1 cellular context compared by ENCODE assay signal in the genomic region with DNA sequence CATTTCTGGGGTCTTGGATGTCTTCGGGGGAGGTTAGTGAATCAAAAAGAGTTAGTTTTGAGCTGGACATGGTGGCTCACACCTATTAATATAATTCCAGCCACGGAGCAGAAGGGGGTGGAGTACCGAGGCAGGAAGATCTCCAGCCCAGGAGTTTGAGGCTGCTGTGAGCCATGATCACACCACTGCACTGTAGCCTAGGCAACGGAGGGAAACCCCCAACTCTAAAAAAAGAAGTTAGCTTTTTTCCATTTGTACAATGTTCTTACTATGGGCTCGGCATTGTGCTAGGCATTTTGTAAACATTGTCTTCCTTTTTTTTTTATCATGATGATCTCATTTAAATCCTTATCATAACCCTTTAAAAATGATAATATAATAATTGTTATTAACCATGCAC.
A peak's percentile ranks its signal among the peaks of the same experiment; 100 is the strongest.
TF ChIP-seq lines count a peak whose summit lies in the region.

No MANE protein-coding gene starts in this region.

TF ChIP-seq in GM12878, 131 proteins besides CTCF, POLR2A, EP300 and RAD21 (continued from another document and continues in another):
- TF ChIP-seq, protein P1, sequence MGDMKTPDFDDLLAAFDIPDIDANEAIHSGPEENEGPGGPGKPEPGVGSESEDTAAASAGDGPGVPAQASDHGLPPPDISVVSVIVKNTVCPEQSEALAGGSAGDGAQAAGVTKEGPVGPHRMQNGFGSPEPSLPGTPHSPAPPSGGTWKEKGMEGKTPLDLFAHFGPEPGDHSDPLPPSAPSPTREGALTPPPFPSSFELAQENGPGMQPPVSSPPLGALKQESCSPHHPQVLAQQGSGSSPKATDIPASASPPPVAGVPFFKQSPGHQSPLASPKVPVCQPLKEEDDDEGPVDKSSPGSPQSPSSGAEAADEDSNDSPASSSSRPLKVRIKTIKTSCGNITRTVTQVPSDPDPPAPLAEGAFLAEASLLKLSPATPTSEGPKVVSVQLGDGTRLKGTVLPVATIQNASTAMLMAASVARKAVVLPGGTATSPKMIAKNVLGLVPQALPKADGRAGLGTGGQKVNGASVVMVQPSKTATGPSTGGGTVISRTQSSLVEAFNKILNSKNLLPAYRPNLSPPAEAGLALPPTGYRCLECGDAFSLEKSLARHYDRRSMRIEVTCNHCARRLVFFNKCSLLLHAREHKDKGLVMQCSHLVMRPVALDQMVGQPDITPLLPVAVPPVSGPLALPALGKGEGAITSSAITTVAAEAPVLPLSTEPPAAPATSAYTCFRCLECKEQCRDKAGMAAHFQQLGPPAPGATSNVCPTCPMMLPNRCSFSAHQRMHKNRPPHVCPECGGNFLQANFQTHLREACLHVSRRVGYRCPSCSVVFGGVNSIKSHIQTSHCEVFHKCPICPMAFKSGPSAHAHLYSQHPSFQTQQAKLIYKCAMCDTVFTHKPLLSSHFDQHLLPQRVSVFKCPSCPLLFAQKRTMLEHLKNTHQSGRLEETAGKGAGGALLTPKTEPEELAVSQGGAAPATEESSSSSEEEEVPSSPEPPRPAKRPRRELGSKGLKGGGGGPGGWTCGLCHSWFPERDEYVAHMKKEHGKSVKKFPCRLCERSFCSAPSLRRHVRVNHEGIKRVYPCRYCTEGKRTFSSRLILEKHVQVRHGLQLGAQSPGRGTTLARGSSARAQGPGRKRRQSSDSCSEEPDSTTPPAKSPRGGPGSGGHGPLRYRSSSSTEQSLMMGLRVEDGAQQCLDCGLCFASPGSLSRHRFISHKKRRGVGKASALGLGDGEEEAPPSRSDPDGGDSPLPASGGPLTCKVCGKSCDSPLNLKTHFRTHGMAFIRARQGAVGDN (IDR thresholded peaks at IDR 0.05) = no peak
- no peak for TF ChIP-seq WRNIP1 (IDR thresholded peaks at IDR 0.05; ENCODE audit: borderline replicate concordance, low read depth, low read length)
- TF ChIP-seq IKZF2 (IDR thresholded peaks at IDR 0.05) = 0 out of 4 replicates have a peak, but pooled peaks have one; percentile 23 to 55
- TF ChIP-seq BHLHE40 (IDR thresholded peaks at IDR 0.05; ENCODE audit: borderline replicate concordance in 1 of 2, low read depth in 2 of 2, low read length in 1 of 2) = no peak
- no peak for TF ChIP-seq CHD2 (IDR thresholded peaks at IDR 0.05; ENCODE audit: borderline replicate concordance, low read depth, low read length)
- TF ChIP-seq KDM1A (IDR thresholded peaks at IDR 0.05; ENCODE audit: borderline replicate concordance) = no peak
- TF ChIP-seq NBN (IDR thresholded peaks at IDR 0.05) = no peak
- TF ChIP-seq MTA2 (IDR thresholded peaks at IDR 0.05; ENCODE audit: low read depth) = no peak
- no peak for TF ChIP-seq MYB (IDR thresholded peaks at IDR 0.05; ENCODE audit: borderline replicate concordance, low read depth, low read length)
- TF ChIP-seq, protein P2, sequence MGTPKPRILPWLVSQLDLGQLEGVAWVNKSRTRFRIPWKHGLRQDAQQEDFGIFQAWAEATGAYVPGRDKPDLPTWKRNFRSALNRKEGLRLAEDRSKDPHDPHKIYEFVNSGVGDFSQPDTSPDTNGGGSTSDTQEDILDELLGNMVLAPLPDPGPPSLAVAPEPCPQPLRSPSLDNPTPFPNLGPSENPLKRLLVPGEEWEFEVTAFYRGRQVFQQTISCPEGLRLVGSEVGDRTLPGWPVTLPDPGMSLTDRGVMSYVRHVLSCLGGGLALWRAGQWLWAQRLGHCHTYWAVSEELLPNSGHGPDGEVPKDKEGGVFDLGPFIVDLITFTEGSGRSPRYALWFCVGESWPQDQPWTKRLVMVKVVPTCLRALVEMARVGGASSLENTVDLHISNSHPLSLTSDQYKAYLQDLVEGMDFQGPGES (IDR thresholded peaks at IDR 0.05) = no peak
- TF ChIP-seq CHD4 (IDR thresholded peaks at IDR 0.05) = no peak
- TF ChIP-seq, protein P3, sequence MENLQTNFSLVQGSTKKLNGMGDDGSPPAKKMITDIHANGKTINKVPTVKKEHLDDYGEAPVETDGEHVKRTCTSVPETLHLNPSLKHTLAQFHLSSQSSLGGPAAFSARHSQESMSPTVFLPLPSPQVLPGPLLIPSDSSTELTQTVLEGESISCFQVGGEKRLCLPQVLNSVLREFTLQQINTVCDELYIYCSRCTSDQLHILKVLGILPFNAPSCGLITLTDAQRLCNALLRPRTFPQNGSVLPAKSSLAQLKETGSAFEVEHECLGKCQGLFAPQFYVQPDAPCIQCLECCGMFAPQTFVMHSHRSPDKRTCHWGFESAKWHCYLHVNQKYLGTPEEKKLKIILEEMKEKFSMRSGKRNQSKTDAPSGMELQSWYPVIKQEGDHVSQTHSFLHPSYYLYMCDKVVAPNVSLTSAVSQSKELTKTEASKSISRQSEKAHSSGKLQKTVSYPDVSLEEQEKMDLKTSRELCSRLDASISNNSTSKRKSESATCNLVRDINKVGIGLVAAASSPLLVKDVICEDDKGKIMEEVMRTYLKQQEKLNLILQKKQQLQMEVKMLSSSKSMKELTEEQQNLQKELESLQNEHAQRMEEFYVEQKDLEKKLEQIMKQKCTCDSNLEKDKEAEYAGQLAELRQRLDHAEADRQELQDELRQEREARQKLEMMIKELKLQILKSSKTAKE (IDR thresholded peaks at IDR 0.05; ENCODE audit: low read depth, poor library complexity, severe bottlenecking) = no peak
- no peak for TF ChIP-seq TBL1XR1 (IDR thresholded peaks at IDR 0.05; ENCODE audit: low read depth, low read length)
- TF ChIP-seq GATAD2B (conservative IDR thresholded peaks at IDR 0.05; ENCODE audit: low read depth) = 0 out of 2 replicates have a peak, but pooled peaks have one; percentile 24
- TF ChIP-seq, protein P4, sequence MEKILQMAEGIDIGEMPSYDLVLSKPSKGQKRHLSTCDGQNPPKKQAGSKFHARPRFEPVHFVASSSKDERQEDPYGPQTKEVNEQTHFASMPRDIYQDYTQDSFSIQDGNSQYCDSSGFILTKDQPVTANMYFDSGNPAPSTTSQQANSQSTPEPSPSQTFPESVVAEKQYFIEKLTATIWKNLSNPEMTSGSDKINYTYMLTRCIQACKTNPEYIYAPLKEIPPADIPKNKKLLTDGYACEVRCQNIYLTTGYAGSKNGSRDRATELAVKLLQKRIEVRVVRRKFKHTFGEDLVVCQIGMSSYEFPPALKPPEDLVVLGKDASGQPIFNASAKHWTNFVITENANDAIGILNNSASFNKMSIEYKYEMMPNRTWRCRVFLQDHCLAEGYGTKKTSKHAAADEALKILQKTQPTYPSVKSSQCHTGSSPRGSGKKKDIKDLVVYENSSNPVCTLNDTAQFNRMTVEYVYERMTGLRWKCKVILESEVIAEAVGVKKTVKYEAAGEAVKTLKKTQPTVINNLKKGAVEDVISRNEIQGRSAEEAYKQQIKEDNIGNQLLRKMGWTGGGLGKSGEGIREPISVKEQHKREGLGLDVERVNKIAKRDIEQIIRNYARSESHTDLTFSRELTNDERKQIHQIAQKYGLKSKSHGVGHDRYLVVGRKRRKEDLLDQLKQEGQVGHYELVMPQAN (conservative IDR thresholded peaks at IDR 0.05) = no peak
- TF ChIP-seq YY1 (IDR thresholded peaks at IDR 0.05; ENCODE audit: low read depth, low read length) = no peak
- no peak for TF ChIP-seq POLR2AphosphoS5 (IDR thresholded peaks at IDR 0.05; ENCODE audit: low read length)
- no peak for TF ChIP-seq CEBPB (IDR thresholded peaks at IDR 0.05; ENCODE audit: borderline replicate concordance in 1 of 2, low read depth in 2 of 2, low read length in 2 of 2)
- TF ChIP-seq GABPA (IDR thresholded peaks at IDR 0.05; ENCODE audit: low read depth) = no peak
- TF ChIP-seq, protein P5, sequence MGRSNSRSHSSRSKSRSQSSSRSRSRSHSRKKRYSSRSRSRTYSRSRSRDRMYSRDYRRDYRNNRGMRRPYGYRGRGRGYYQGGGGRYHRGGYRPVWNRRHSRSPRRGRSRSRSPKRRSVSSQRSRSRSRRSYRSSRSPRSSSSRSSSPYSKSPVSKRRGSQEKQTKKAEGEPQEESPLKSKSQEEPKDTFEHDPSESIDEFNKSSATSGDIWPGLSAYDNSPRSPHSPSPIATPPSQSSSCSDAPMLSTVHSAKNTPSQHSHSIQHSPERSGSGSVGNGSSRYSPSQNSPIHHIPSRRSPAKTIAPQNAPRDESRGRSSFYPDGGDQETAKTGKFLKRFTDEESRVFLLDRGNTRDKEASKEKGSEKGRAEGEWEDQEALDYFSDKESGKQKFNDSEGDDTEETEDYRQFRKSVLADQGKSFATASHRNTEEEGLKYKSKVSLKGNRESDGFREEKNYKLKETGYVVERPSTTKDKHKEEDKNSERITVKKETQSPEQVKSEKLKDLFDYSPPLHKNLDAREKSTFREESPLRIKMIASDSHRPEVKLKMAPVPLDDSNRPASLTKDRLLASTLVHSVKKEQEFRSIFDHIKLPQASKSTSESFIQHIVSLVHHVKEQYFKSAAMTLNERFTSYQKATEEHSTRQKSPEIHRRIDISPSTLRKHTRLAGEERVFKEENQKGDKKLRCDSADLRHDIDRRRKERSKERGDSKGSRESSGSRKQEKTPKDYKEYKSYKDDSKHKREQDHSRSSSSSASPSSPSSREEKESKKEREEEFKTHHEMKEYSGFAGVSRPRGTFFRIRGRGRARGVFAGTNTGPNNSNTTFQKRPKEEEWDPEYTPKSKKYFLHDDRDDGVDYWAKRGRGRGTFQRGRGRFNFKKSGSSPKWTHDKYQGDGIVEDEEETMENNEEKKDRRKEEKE (IDR thresholded peaks at IDR 0.05) = no peak
- TF ChIP-seq TCF7 (IDR thresholded peaks at IDR 0.05; ENCODE audit: borderline replicate concordance) = no peak
- TF ChIP-seq, protein P6, sequence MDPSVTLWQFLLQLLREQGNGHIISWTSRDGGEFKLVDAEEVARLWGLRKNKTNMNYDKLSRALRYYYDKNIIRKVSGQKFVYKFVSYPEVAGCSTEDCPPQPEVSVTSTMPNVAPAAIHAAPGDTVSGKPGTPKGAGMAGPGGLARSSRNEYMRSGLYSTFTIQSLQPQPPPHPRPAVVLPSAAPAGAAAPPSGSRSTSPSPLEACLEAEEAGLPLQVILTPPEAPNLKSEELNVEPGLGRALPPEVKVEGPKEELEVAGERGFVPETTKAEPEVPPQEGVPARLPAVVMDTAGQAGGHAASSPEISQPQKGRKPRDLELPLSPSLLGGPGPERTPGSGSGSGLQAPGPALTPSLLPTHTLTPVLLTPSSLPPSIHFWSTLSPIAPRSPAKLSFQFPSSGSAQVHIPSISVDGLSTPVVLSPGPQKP (IDR thresholded peaks at IDR 0.05; ENCODE audit: low read depth, low read length) = no peak
- TF ChIP-seq ZBED1 (IDR thresholded peaks at IDR 0.05; ENCODE audit: borderline replicate concordance) = no peak
- TF ChIP-seq, protein P7, sequence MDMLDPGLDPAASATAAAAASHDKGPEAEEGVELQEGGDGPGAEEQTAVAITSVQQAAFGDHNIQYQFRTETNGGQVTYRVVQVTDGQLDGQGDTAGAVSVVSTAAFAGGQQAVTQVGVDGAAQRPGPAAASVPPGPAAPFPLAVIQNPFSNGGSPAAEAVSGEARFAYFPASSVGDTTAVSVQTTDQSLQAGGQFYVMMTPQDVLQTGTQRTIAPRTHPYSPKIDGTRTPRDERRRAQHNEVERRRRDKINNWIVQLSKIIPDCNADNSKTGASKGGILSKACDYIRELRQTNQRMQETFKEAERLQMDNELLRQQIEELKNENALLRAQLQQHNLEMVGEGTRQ (IDR thresholded peaks at IDR 0.05; ENCODE audit: borderline replicate concordance, low read depth, low read length) = no peak
- no peak for TF ChIP-seq MTA3 (IDR thresholded peaks at IDR 0.05; ENCODE audit: borderline replicate concordance, low read length)
- TF ChIP-seq, protein P8, sequence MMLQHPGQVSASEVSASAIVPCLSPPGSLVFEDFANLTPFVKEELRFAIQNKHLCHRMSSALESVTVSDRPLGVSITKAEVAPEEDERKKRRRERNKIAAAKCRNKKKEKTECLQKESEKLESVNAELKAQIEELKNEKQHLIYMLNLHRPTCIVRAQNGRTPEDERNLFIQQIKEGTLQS (IDR thresholded peaks at IDR 0.05; ENCODE audit: borderline replicate concordance, extremely low read depth, low read depth, low read length) = no peak
- TF ChIP-seq, protein P9, sequence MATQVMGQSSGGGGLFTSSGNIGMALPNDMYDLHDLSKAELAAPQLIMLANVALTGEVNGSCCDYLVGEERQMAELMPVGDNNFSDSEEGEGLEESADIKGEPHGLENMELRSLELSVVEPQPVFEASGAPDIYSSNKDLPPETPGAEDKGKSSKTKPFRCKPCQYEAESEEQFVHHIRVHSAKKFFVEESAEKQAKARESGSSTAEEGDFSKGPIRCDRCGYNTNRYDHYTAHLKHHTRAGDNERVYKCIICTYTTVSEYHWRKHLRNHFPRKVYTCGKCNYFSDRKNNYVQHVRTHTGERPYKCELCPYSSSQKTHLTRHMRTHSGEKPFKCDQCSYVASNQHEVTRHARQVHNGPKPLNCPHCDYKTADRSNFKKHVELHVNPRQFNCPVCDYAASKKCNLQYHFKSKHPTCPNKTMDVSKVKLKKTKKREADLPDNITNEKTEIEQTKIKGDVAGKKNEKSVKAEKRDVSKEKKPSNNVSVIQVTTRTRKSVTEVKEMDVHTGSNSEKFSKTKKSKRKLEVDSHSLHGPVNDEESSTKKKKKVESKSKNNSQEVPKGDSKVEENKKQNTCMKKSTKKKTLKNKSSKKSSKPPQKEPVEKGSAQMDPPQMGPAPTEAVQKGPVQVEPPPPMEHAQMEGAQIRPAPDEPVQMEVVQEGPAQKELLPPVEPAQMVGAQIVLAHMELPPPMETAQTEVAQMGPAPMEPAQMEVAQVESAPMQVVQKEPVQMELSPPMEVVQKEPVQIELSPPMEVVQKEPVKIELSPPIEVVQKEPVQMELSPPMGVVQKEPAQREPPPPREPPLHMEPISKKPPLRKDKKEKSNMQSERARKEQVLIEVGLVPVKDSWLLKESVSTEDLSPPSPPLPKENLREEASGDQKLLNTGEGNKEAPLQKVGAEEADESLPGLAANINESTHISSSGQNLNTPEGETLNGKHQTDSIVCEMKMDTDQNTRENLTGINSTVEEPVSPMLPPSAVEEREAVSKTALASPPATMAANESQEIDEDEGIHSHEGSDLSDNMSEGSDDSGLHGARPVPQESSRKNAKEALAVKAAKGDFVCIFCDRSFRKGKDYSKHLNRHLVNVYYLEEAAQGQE (IDR thresholded peaks at IDR 0.05; ENCODE audit: low read depth, low read length) = no peak
- TF ChIP-seq LARP7 (IDR thresholded peaks at IDR 0.05) = no peak
- no peak for TF ChIP-seq YBX1 (IDR thresholded peaks at IDR 0.05)
- no peak for TF ChIP-seq JUND (IDR thresholded peaks at IDR 0.05; ENCODE audit: low read depth, low read length)
- TF ChIP-seq HDAC2 (IDR thresholded peaks at IDR 0.05) = no peak
- TF ChIP-seq PAX5 (IDR thresholded peaks at IDR 0.05; ENCODE audit: borderline replicate concordance, low read depth, low read length) = no peak
- TF ChIP-seq RELA (IDR thresholded peaks at IDR 0.05; ENCODE audit: borderline replicate concordance, partially characterized antibody) = no peak
- TF ChIP-seq RAD51 (IDR thresholded peaks at IDR 0.05) = no peak
- TF ChIP-seq, protein P10, sequence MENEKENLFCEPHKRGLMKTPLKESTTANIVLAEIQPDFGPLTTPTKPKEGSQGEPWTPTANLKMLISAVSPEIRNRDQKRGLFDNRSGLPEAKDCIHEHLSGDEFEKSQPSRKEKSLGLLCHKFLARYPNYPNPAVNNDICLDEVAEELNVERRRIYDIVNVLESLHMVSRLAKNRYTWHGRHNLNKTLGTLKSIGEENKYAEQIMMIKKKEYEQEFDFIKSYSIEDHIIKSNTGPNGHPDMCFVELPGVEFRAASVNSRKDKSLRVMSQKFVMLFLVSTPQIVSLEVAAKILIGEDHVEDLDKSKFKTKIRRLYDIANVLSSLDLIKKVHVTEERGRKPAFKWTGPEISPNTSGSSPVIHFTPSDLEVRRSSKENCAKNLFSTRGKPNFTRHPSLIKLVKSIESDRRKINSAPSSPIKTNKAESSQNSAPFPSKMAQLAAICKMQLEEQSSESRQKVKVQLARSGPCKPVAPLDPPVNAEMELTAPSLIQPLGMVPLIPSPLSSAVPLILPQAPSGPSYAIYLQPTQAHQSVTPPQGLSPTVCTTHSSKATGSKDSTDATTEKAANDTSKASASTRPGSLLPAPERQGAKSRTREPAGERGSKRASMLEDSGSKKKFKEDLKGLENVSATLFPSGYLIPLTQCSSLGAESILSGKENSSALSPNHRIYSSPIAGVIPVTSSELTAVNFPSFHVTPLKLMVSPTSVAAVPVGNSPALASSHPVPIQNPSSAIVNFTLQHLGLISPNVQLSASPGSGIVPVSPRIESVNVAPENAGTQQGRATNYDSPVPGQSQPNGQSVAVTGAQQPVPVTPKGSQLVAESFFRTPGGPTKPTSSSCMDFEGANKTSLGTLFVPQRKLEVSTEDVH (IDR thresholded peaks at IDR 0.05; ENCODE audit: low read depth, partially characterized antibody) = no peak
